In genomic region chr7:23597908-23598224, GRCh38 we compare ENCODE assay signal across 8 cellular contexts. TPM values are rescaled to one million over a fixed set of nuclear protein-coding genes. Genes with fewer than 3 reads are reported as not detected.
A peak's percentile ranks its signal among the peaks of the same experiment; 100 is the strongest.
DNase-seq lines count a peak whose midpoint lies in the region; ATAC-seq and TF ChIP-seq lines count a peak whose summit lies in the region.

No MANE protein-coding gene starts in this region.

- in situ Hi-C loops in gastrocnemius medialis (cut with MboI; ENCODE audit: low sequenced_read_pairs in 4 of 4) = no loop called here

- H3K4me3 ChIP-seq in CD8-positive, alpha-beta memory T cell (ENCODE audit: low read length) = peak overlapping the region; percentile 81
- H3K4me3 ChIP-seq in HCT116 (replicated peaks in 1 of 2; ENCODE audit: low read depth in 1 of 2, low read length in 2 of 2) (peak overlapping the region; percentile 56 to 74), WI38 (ENCODE audit: low read depth, low read length) (peak overlapping the region; percentile 90), left ventricle myocardium inferior (peak overlapping the region; percentile 93), gastrocnemius medialis (peak overlapping the region; percentile 69 to 90 (median 74))

- peak in 1 of 5 donors; percentile 25 for DNase-seq in CD8-positive, alpha-beta memory T cell
- no peak for DNase-seq in HCT116 (ENCODE audit: low read depth, low spot score)
- DNase-seq in left ventricle myocardium inferior = no peak
- no peak for DNase-seq in gastrocnemius medialis
- no peak for DNase-seq in kidney glomerular epithelial cell (lab: John Stamatoyannopoulos, UW)
- DNase-seq in EL = no peak
- no peak for DNase-seq in NCI-H524 (lab: John Stamatoyannopoulos, UW)

- no peaks in the 10 kb centered on the region for H4K20me1 ChIP-seq in HCT116 (ENCODE audit: insufficient read depth)

- peak overlapping the region; percentile 55 for H3K27ac ChIP-seq in CD8-positive, alpha-beta memory T cell (ENCODE audit: low read depth, low read length)
- peak overlapping the region; percentile 69 for H3K27ac ChIP-seq in HCT116 (ENCODE audit: low read depth, low read length)
- H3K27ac ChIP-seq in left ventricle myocardium inferior (replicated peaks) = peak overlapping the region; percentile 99
- peak overlapping the region; percentile 91 to 97 (median 96) for H3K27ac ChIP-seq in gastrocnemius medialis

- peaks cover 22% of the 10 kb centered on the region for H3K4me1 ChIP-seq in CD8-positive, alpha-beta memory T cell (ENCODE audit: insufficient read depth, low read length)
- H3K4me1 ChIP-seq in HCT116 (ENCODE audit: control insufficient read depth in 1 of 2, insufficient read depth in 2 of 2, low read length in 2 of 2) = peaks cover 4 to 31% of the 10 kb centered on the region in 2 experiments; a peak in 3 of 4 replicates
- H3K4me1 ChIP-seq in left ventricle myocardium inferior = peaks cover 31% of the 10 kb centered on the region
- peaks cover 20 to 33% of the 10 kb centered on the region in 2 donors for H3K4me1 ChIP-seq in gastrocnemius medialis

- H3K9me3 ChIP-seq in CD8-positive, alpha-beta memory T cell (ENCODE audit: low read length) = no peaks in the 10 kb centered on the region
- H3K9me3 ChIP-seq in HCT116 (ENCODE audit: control insufficient read depth in 1 of 2, insufficient read depth in 1 of 2, low read depth in 1 of 2, low read length in 2 of 2) (no peaks in the 10 kb centered on the region), left ventricle myocardium inferior (replicated peaks) (no peaks in the 10 kb centered on the region), gastrocnemius medialis (no peaks in the 10 kb centered on the region)

- BruUV-seq in HCT116 (replicated peaks; lab: Mats Ljungman, UMichigan) = no TSS peak

- H3K36me3 Mint-ChIP-seq in CD8-positive, alpha-beta memory T cell = peaks cover 0 to 3% (median 0%) of the 10 kb centered on the region in 3 donors

- intact Hi-C loops in HCT116 (cut with micrococcal nuclease) = no loop called here
- intact Hi-C loops in left ventricle myocardium inferior (cut with micrococcal nuclease) = no loop called here
- intact Hi-C loops in gastrocnemius medialis (cut with DNase I; ENCODE audit: low total_unique reads) = loop anchor here (1.0 to 2.0 kb wide), 2 partner anchors 65 to 82 kb away; partner anchors contain the start of gene FAM221A

- H3K79me2 ChIP-seq in HCT116 (ENCODE audit: insufficient read depth, low read length) = no peaks in the 10 kb centered on the region; the same call in 1 of the 2 replicates

- H3K4me2 ChIP-seq in HCT116 (ENCODE audit: low read length) = peak overlapping the region; percentile 92

- TF ChIP-seq RAD21 in HCT116 (IDR thresholded peaks at IDR 0.05; ENCODE audit: low read depth) = no peak

- peaks cover 2 to 3% of the 10 kb centered on the region in 2 donors for H3K27me3 Mint-ChIP-seq in CD8-positive, alpha-beta memory T cell

- H3K36me3 ChIP-seq in CD8-positive, alpha-beta memory T cell (ENCODE audit: insufficient read depth, low read length) = no peaks in the 10 kb centered on the region
- no peaks in the 10 kb centered on the region for H3K36me3 ChIP-seq in HCT116 (ENCODE audit: control insufficient read depth in 1 of 2, insufficient read depth in 2 of 2, low read length in 2 of 2)
- H3K36me3 ChIP-seq in left ventricle myocardium inferior = no peaks in the 10 kb centered on the region
- H3K36me3 ChIP-seq in gastrocnemius medialis = no peaks in the 10 kb centered on the region

- H3K4me1 Mint-ChIP-seq in CD8-positive, alpha-beta memory T cell = peaks cover 33 to 54% (median 48%) of the 10 kb centered on the region in 3 donors

- peak overlapping the region; percentile 92 to 98 (median 92) for H3K4me3 Mint-ChIP-seq in CD8-positive, alpha-beta memory T cell

- H2AFZ ChIP-seq in HCT116 (ENCODE audit: low read depth, low read length, poor library complexity, severe bottlenecking) = peak overlapping the region; percentile 92

- CTCF ChIA-PET in CD8-positive, alpha-beta memory T cell (lab: Charles Lee) = interaction anchor here (1.1 to 2.4 kb wide), 7 partner anchors 49 to 318 kb away, joined by 3 to 9 read pairs (median 3); partner anchors contain the start of gene FAM221A
- CTCF ChIA-PET in HCT116 (lab: Charles Lee) = interaction anchor here (1.1 to 1.8 kb wide), 3 partner anchors 53 to 116 kb away, joined by 3 to 10 read pairs (median 3); no protein-coding TSS in a partner anchor

- H3K9me2 ChIP-seq in HCT116 (ENCODE audit: insufficient read depth) = no peaks in the 10 kb centered on the region

- TF ChIP-seq POLR2A in HCT116 (IDR thresholded peaks at IDR 0.05; ENCODE audit: borderline replicate concordance, extremely low read depth, insufficient read depth, insufficient read length) (no peak), gastrocnemius medialis (IDR thresholded peaks at IDR 0.05) (no peak)

- POLR2A ChIA-PET in CD8-positive, alpha-beta memory T cell (lab: Charles Lee) = interaction anchor here (0.6 to 1.3 kb wide), 3 partner anchors 58 to 299 kb away, joined by 3 to 11 read pairs (median 3); partner anchors contain the start of gene FAM221A
- POLR2A ChIA-PET in HCT116 (lab: Charles Lee) = interaction anchor here (1.2 kb wide), 1 partner anchor 101 kb away, joined by 3 read pairs; no protein-coding TSS in a partner anchor

- ATAC-seq in HCT116 (peak; percentile 11), gastrocnemius medialis (no peak)

- RAD21 ChIA-PET in HCT116 (lab: Charles Lee; ENCODE audit: low non-redundant PET in 1 of 2, low total read pairs in 2 of 2, uncharacterized antibody in 2 of 2, unreplicated experiment in 2 of 2) = no interaction called here

- H3K27ac Mint-ChIP-seq in CD8-positive, alpha-beta memory T cell = peak overlapping the region in 7 of 8 donors; percentile 17 to 89 (median 84)

- H3K9me3 Mint-ChIP-seq in CD8-positive, alpha-beta memory T cell = no peaks in the 10 kb centered on the region

- H3K27me3 ChIP-seq in CD8-positive, alpha-beta memory T cell (ENCODE audit: insufficient read depth, low read length, poor library complexity, severe bottlenecking) = no peaks in the 10 kb centered on the region
- no peaks in the 10 kb centered on the region for H3K27me3 ChIP-seq in HCT116 (ENCODE audit: insufficient read depth, low read length)
- no peaks in the 10 kb centered on the region for H3K27me3 ChIP-seq in left ventricle myocardium inferior (ENCODE audit: low read depth)
- no peaks in the 10 kb centered on the region for H3K27me3 ChIP-seq in gastrocnemius medialis

- H3K9ac ChIP-seq in HCT116 (ENCODE audit: low read length) = peak overlapping the region; percentile 61

- TF ChIP-seq CTCF in HCT116 (IDR thresholded peaks at IDR 0.05 in 2 of 3, conservative IDR thresholded peaks at IDR 0.05 in 1 of 3; ENCODE audit: borderline replicate concordance in 1 of 3, insufficient read depth in 1 of 3, low read depth in 2 of 3, low read length in 2 of 3) = no peak
- no peak for TF ChIP-seq CTCF in WI38 (IDR thresholded peaks at IDR 0.05; ENCODE audit: low read depth, low read length)
- TF ChIP-seq CTCF in left ventricle myocardium inferior (IDR thresholded peaks at IDR 0.05; ENCODE audit: borderline replicate concordance) = no peak
- TF ChIP-seq CTCF in gastrocnemius medialis (IDR thresholded peaks at IDR 0.05 in 4 of 5, conservative IDR thresholded peaks at IDR 0.05 in 1 of 5) = no peak

TF ChIP-seq in HCT116, 20 proteins besides CTCF, POLR2A, EP300 and RAD21:
- no peak for TF ChIP-seq JUND (IDR thresholded peaks at IDR 0.05)
- no peak for TF ChIP-seq CBX3 (IDR thresholded peaks at IDR 0.05; ENCODE audit: low read depth)
- no peak for TF ChIP-seq EZH2phosphoT487 (IDR thresholded peaks at IDR 0.05; ENCODE audit: borderline replicate concordance)
- no peak for TF ChIP-seq TCF7L2 (IDR thresholded peaks at IDR 0.05; ENCODE audit: borderline replicate concordance, extremely low read depth, insufficient read depth, insufficient read length)
- TF ChIP-seq EGR1 (IDR thresholded peaks at IDR 0.05; ENCODE audit: low read depth) = no peak
- TF ChIP-seq ZNF274 (IDR thresholded peaks at IDR 0.05; ENCODE audit: low read depth, low read length) = no peak
- TF ChIP-seq CEBPB (IDR thresholded peaks at IDR 0.05; ENCODE audit: low read depth) = no peak
- TF ChIP-seq ZFX (IDR thresholded peaks at IDR 0.05) = no peak

RNA-seq across cellular contexts. Expression of gene CCDC126, which starts 0.7 kb away (rescaled TPM):
- 1 to 10 TPM; 5.9 to 7.2 TPM for total RNA-seq in CD8-positive, alpha-beta memory T cell
- 17.4 TPM for polyA plus RNA-seq in CD8-positive, alpha-beta memory T cell
- total RNA-seq in HCT116 (2021; ENCODE audit: unreplicated experiment) (5.0 TPM), left ventricle myocardium inferior (8.9 TPM), gastrocnemius medialis (10 to 100 TPM; 12.0 to 23.1 (median 20.2) TPM)
- 3.5 and 3.7 TPM in 2 replicates for polyA plus RNA-seq in HCT116 (2012)
